In genomic region chr3:133538154-133538553, GRCh38 we compare ENCODE assay signal across 1 cellular context.
TF ChIP-seq lines count a peak whose summit lies in the region.

No MANE protein-coding gene starts in this region.

TF ChIP-seq in HepG2, 621 proteins besides CTCF, POLR2A, EP300 and RAD21:
- TF ChIP-seq MBNL3 (CRISPR knock-in tag; conservative IDR thresholded peaks at IDR 0.05) (no peak), ZNF12 (CRISPR knock-in tag; IDR thresholded peaks at IDR 0.05) (peak; percentile 98)
